In genomic region chr17:81019563-81020442, GRCh38 we compare ENCODE assay signal across 16 cellular contexts. TPM values are rescaled to one million over a fixed set of nuclear protein-coding genes. Genes with fewer than 3 reads are reported as not detected.
A peak's percentile ranks its signal among the peaks of the same experiment; 100 is the strongest.
DNase-seq lines count a peak whose midpoint lies in the region; ATAC-seq, FAIRE-seq and TF ChIP-seq lines count a peak whose summit lies in the region.
"Had no signal": no experiment of that assay in that cellular context is flagged by ENCODE, and none has a peak within 500 bp of the region (broad histone marks: within the 10 kb centered on the region; RNA-seq: fewer than 3 reads in every experiment).

No MANE protein-coding gene starts in this region.

- H2AFZ ChIP-seq in K562 (ENCODE audit: low read depth, low read length): peak overlapping the region; percentile 71

- TF ChIP-seq CTCF in K562 (IDR thresholded peaks at IDR 0.05 in 2 of 3, conservative IDR thresholded peaks at IDR 0.05 in 1 of 3; ENCODE audit: insufficient read depth in 2 of 3, low read depth in 1 of 3, low read length in 3 of 3) (no peak), upper lobe of left lung (IDR thresholded peaks at IDR 0.05) (no peak)

- CTCF ChIA-PET in activated naive CD4-positive, alpha-beta T cell treated with anti-CD3 and anti-CD28 coated beads for 36 hours (lab: Charles Lee): interaction anchor here (1.2 kb wide), 1 partner anchor 83 kb away, joined by 10 read pairs; no protein-coding TSS in a partner anchor
- CTCF ChIA-PET in K562 (lab: Yijun Ruan, JAX; ENCODE audit: low intra/inter-chr PET ratio): interaction anchor here (0.5 kb wide), 1 partner anchor 15 kb away, joined by 5 read pairs; no protein-coding TSS in a partner anchor

- ATAC-seq in K562 (peak; percentile 23), upper lobe of left lung (ENCODE audit: low FRiP score in 2 of 2) (no peak), GM19023 (IDR thresholded peaks at IDR 0.05; ENCODE audit: unreplicated experiment) (no peak), HG03442 (IDR thresholded peaks at IDR 0.05; ENCODE audit: unreplicated experiment) (no peak)

- H3K27me3 Mint-ChIP-seq in activated naive CD4-positive, alpha-beta T cell treated with anti-CD3 and anti-CD28 coated beads, Interleukin-2, amount 50 U/mL, for 24 hours: no peaks in the 10 kb centered on the region
- no peaks in the 10 kb centered on the region for H3K27me3 Mint-ChIP-seq in activated naive CD4-positive, alpha-beta T cell treated with anti-CD3 and anti-CD28 coated beads for 36 hours (ENCODE audit: low read depth)

- no peak for TF ChIP-seq EP300 in K562 (IDR thresholded peaks at IDR 0.05; ENCODE audit: low read length)
- no peak for TF ChIP-seq EP300 in upper lobe of left lung (IDR thresholded peaks at IDR 0.05)

- TF ChIP-seq RAD21 in K562 (CRISPR knock-in tag; conservative IDR thresholded peaks at IDR 0.05 in 1 of 2, IDR thresholded peaks at IDR 0.05 in 1 of 2): no peak

- peak overlapping the region; percentile 92 for H3K27ac ChIP-seq in K562 (ENCODE audit: extremely low read depth, low read depth, low read length)
- H3K27ac ChIP-seq in muscle layer of colon (ENCODE audit: low read depth, low read length): peak overlapping the region; percentile 65
- peak overlapping the region in 3 of 4 donors; percentile 76 to 85 (median 83) for H3K27ac ChIP-seq in upper lobe of left lung

- H3K36me3 ChIP-seq in K562 (ENCODE audit: control insufficient read depth, insufficient read depth, low read length) (no peaks in the 10 kb centered on the region; the same call in 2 of the 3 replicates), muscle layer of colon (ENCODE audit: insufficient read depth, low read length) (no peaks in the 10 kb centered on the region), upper lobe of left lung (no peaks in the 10 kb centered on the region)

- no peak overlapping the region for H3K4me3 Mint-ChIP-seq in activated naive CD4-positive, alpha-beta T cell treated with anti-CD3 and anti-CD28 coated beads, Interleukin-2, amount 50 U/mL, for 24 hours
- no peak overlapping the region for H3K4me3 Mint-ChIP-seq in activated naive CD4-positive, alpha-beta T cell treated with anti-CD3 and anti-CD28 coated beads for 36 hours

- intact Hi-C loops in activated naive CD4-positive, alpha-beta T cell treated with anti-CD3 and anti-CD28 coated beads for 36 hours (cut with micrococcal nuclease): loop anchor here (2.0 kb wide), 1 partner anchor 219 kb away; the partner anchor contains the start of genes NDUFAF8 and TEPSIN
- intact Hi-C loops in K562 (cut with micrococcal nuclease): loop anchor here (5.0 to 10.0 kb wide), 2 partner anchors 77 to 215 kb away; partner anchors contain the start of genes NDUFAF8 and TEPSIN

- peak overlapping the region; percentile 53 for H3K4me3 ChIP-seq in K562
- H3K4me3 ChIP-seq in muscle layer of colon (ENCODE audit: low read depth in 1 of 2, low read length in 2 of 2): no peak overlapping the region
- no peak overlapping the region for H3K4me3 ChIP-seq in upper lobe of left lung

- peak overlapping the region; percentile 24 for H3K27ac Mint-ChIP-seq in activated naive CD4-positive, alpha-beta T cell treated with anti-CD3 and anti-CD28 coated beads, Interleukin-2, amount 50 U/mL, for 24 hours
- no peak overlapping the region for H3K27ac Mint-ChIP-seq in activated naive CD4-positive, alpha-beta T cell treated with anti-CD3 and anti-CD28 coated beads for 36 hours

- H3K4me1 Mint-ChIP-seq in activated naive CD4-positive, alpha-beta T cell treated with anti-CD3 and anti-CD28 coated beads, Interleukin-2, amount 50 U/mL, for 24 hours: peaks cover 45% of the 10 kb centered on the region
- peaks cover 16% of the 10 kb centered on the region for H3K4me1 Mint-ChIP-seq in activated naive CD4-positive, alpha-beta T cell treated with anti-CD3 and anti-CD28 coated beads for 36 hours (ENCODE audit: low read depth)

- POLR2A ChIA-PET in K562 (lab: Yijun Ruan, JAX): interaction anchor here (0.5 to 2.4 kb wide), 14 partner anchors 9 to 1202 kb away, joined by 3 to 13 read pairs (median 3); partner anchors contain the start of genes NDUFAF8, PPP1R27 and TEPSIN

- peaks cover 5% of the 10 kb centered on the region for H3K36me3 Mint-ChIP-seq in activated naive CD4-positive, alpha-beta T cell treated with anti-CD3 and anti-CD28 coated beads, Interleukin-2, amount 50 U/mL, for 24 hours
- peaks cover 3% of the 10 kb centered on the region for H3K36me3 Mint-ChIP-seq in activated naive CD4-positive, alpha-beta T cell treated with anti-CD3 and anti-CD28 coated beads for 36 hours (ENCODE audit: low read depth)

- DNase-seq in activated naive CD4-positive, alpha-beta T cell treated with anti-CD3 and anti-CD28 coated beads for 36 hours: no peak
- DNase-seq in K562 (ENCODE audit: extremely low read depth in 1 of 4, low spot score in 3 of 4): peak in 3 of 4 experiments; percentile 40 to 52 (median 41)
- DNase-seq in upper lobe of left lung: peak in 1 of 2 donors; percentile 30
- no peak for DNase-seq in H54 (ENCODE audit: insufficient read length, low spot score)
- DNase-seq: ACHN; activated CD4-positive, alpha-beta T cell treated with anti-CD3 and anti-CD28 coated beads, Interleukin-2, amount 50 U/mL, for 1 hour; GF-D8; mesenchymal stem cell; NCI-H146; stimulated activated naive CD4-positive, alpha-beta T cell; T1000 had no signal

- H3K9me3 Mint-ChIP-seq in activated naive CD4-positive, alpha-beta T cell treated with anti-CD3 and anti-CD28 coated beads, Interleukin-2, amount 50 U/mL, for 24 hours: no peaks in the 10 kb centered on the region
- peaks cover 7% of the 10 kb centered on the region for H3K9me3 Mint-ChIP-seq in activated naive CD4-positive, alpha-beta T cell treated with anti-CD3 and anti-CD28 coated beads for 36 hours

- H3K27me3 ChIP-seq in K562 (ENCODE audit: control insufficient read depth in 2 of 2, insufficient read depth in 2 of 2, low read length in 2 of 2): no peaks in the 10 kb centered on the region
- H3K27me3 ChIP-seq in muscle layer of colon (ENCODE audit: control insufficient read depth in 1 of 2, insufficient read depth in 2 of 2, low read length in 2 of 2): no peaks in the 10 kb centered on the region
- H3K27me3 ChIP-seq in upper lobe of left lung: no peaks in the 10 kb centered on the region

- in situ Hi-C loops in K562 (cut with MboI): no loop called here

- no peaks in the 10 kb centered on the region for H3K9me1 ChIP-seq in K562 (ENCODE audit: control insufficient read depth, insufficient read depth, low read length)

- H3K4me1 ChIP-seq in K562 (replicated peaks in 1 of 2; ENCODE audit: control insufficient read depth in 2 of 2, insufficient read depth in 2 of 2, low read length in 2 of 2) (peaks cover 47 to 51% of the 10 kb centered on the region in 2 experiments), muscle layer of colon (ENCODE audit: insufficient read depth, low read length) (peaks cover 36% of the 10 kb centered on the region), upper lobe of left lung (peaks cover 53 to 72% (median 56%) of the 10 kb centered on the region in 4 donors)

- BruUV-seq in K562 (replicated peaks; lab: Mats Ljungman, UMichigan): no TSS peak

- WGBS in K562 (ENCODE audit: insufficient coverage, low coverage, missing lambda C conversion rate): 66% methylated on average over 20 of the region's 24 CpGs
- WGBS in upper lobe of left lung, 2 donors: 91 to 96% methylated on average over 19 to 22 of the region's 24 CpGs

- H3K9ac ChIP-seq in K562 (ENCODE audit: insufficient read depth in 1 of 2, low read depth in 2 of 2, low read length in 2 of 2): peak overlapping the region; percentile 72 to 88
- no peak overlapping the region for H3K9ac ChIP-seq in muscle layer of colon (ENCODE audit: low read length)

- TF ChIP-seq POLR2A in K562 (conservative IDR thresholded peaks at IDR 0.05) (no peak; the same call in 1 of the 2 replicates), upper lobe of left lung (IDR thresholded peaks at IDR 0.05) (no peak), H54 (IDR thresholded peaks at IDR 0.05; ENCODE audit: low read depth, low read length) (no peak)

- peaks cover 21% of the 10 kb centered on the region; the same call in 2 of the 3 replicates for H3K79me2 ChIP-seq in K562 (ENCODE audit: control insufficient read depth, insufficient read depth, low read length)

- H4K20me1 ChIP-seq in K562 (replicated peaks; ENCODE audit: control insufficient read depth, insufficient read depth, low read length): no peaks in the 10 kb centered on the region

- no peak for FAIRE-seq in K562 (lab: Jason Lieb, UNC)
- FAIRE-seq in H54 (lab: Jason Lieb, UNC): no peak
- FAIRE-seq: D721Med had no signal

- peak overlapping the region; percentile 97 for H3K4me2 ChIP-seq in K562 (ENCODE audit: insufficient read depth, low read length)

- H3K9me3 ChIP-seq in K562 (replicated peaks; ENCODE audit: control insufficient read depth, insufficient read depth, low read depth, low read length) (peaks cover 8% of the 10 kb centered on the region), muscle layer of colon (ENCODE audit: low read length) (no peaks in the 10 kb centered on the region), upper lobe of left lung (no peaks in the 10 kb centered on the region)

RNA-seq across cellular contexts. Expression of gene BAIAP2, which starts 15.1 kb away (rescaled TPM):
- total RNA-seq in activated naive CD4-positive, alpha-beta T cell treated with anti-CD3 and anti-CD28 coated beads for 36 hours: 1 to 10 TPM; 3.9 to 4.2 TPM
- total RNA-seq in K562 (2011; cell fraction: chromatin; rRNA removed; ENCODE audit: low replicate concordance): 69.8 and 141 TPM in 2 replicates
- 54.5 and 61.0 TPM in 2 replicates for total RNA-seq in K562 (2011; cell fraction: nucleolus; rRNA removed)
- 40.5 and 42.0 TPM in 2 replicates for total RNA-seq in K562 (2011; cell fraction: nucleoplasm; rRNA removed)
- total RNA-seq in K562 (2014; rRNA removed): 26.7 and 31.9 TPM in 2 replicates
- total RNA-seq in K562 (2014; rRNA removed; fragmentation: Illumina TruSeq; extraction: Trizol): 14.2 and 17.7 TPM in 2 replicates
- total RNA-seq in K562 (2015; rRNA removed; fragmentation: Illumina TruSeq; extraction: Trizol): 18.4 and 21.2 TPM in 2 replicates
- 44.7 and 51.6 TPM in 2 replicates for total RNA-seq in K562 (2021)
- 9.8 and 13.6 TPM in 2 replicates for polyA plus RNA-seq in K562 (2011; rRNA removed)
- 9.8 and 28.7 TPM in 2 replicates for polyA plus RNA-seq in K562 (2011; cell fraction: cytosol; rRNA removed)
- polyA plus RNA-seq in K562 (2011; cell fraction: nucleus; rRNA removed): 37.7 and 77.3 TPM in 2 replicates
- 37.1 and 42.6 TPM in 2 replicates for polyA plus RNA-seq in K562 (2012)
- 20.7 and 30.0 TPM in 2 replicates for polyA plus RNA-seq in K562 (2014; fragmentation: Illumina TruSeq; extraction: Trizol)
- polyA plus RNA-seq in K562 (2014; fragmentation: Nextera tagmentation; extraction: Ambion mirVana): 1 to 10 TPM; 2.3 to 2.4 TPM
- polyA plus RNA-seq in K562 (2014; rRNA removed): 17.3 and 23.2 TPM in 2 replicates
- polyA minus RNA-seq in K562 (2011; rRNA and poly(A)+ RNA removed): 11.9 and 13.6 TPM in 2 replicates
- 22.8 and 24.8 TPM in 2 replicates for polyA minus RNA-seq in K562 (2011; cell fraction: cytosol; rRNA and poly(A)+ RNA removed)
- 38.3 and 38.6 TPM in 2 replicates for polyA minus RNA-seq in K562 (2011; cell fraction: nucleus; rRNA and poly(A)+ RNA removed)
- 100 to 1,000 TPM in 5 of 6 donors, 10 to 100 TPM in 1; 90.7 to 231 (median 123) TPM for total RNA-seq in upper lobe of left lung

RNA-seq across cellular contexts. Expression of gene CHMP6, which starts 28.2 kb away (rescaled TPM):
- total RNA-seq in activated naive CD4-positive, alpha-beta T cell treated with anti-CD3 and anti-CD28 coated beads for 36 hours: 10 to 100 TPM; 10.1 to 10.6 TPM
- 33.8 and 66.2 TPM in 2 replicates for total RNA-seq in K562 (2011; cell fraction: chromatin; rRNA removed; ENCODE audit: low replicate concordance)
- total RNA-seq in K562 (2011; cell fraction: nucleolus; rRNA removed): 40.5 and 47.9 TPM in 2 replicates
- total RNA-seq in K562 (2011; cell fraction: nucleoplasm; rRNA removed): 22.9 and 24.6 TPM in 2 replicates
- total RNA-seq in K562 (2014; rRNA removed) (10.3 and 12.9 TPM in 2 replicates), K562 (2014; rRNA removed; fragmentation: Illumina TruSeq; extraction: Trizol) (14.4 and 15.7 TPM in 2 replicates), K562 (2015; rRNA removed; fragmentation: Illumina TruSeq; extraction: Trizol) (12.7 and 13.8 TPM in 2 replicates), K562 (2021) (25.6 and 26.8 TPM in 2 replicates), upper lobe of left lung (10 to 100 TPM; 29.5 to 75.4 (median 34.8) TPM)
- polyA plus RNA-seq in K562 (2011; rRNA removed) (8.0 and 13.4 TPM in 2 replicates), K562 (2014; fragmentation: Illumina TruSeq; extraction: Trizol) (11.4 and 15.5 TPM in 2 replicates), K562 (2014; fragmentation: Nextera tagmentation; extraction: Ambion mirVana) (1 to 10 TPM in 1 of 2 experiments, under 1 TPM in 1; 0.25 to 1.8 TPM), K562 (2014; rRNA removed) (28.3 and 30.4 TPM in 2 replicates)
- polyA plus RNA-seq in K562 (2011; cell fraction: cytosol; rRNA removed): 10.5 and 35.5 TPM in 2 replicates
- 10.7 and 20.1 TPM in 2 replicates for polyA plus RNA-seq in K562 (2011; cell fraction: nucleus; rRNA removed)
- 13.7 and 20.1 TPM in 2 replicates for polyA plus RNA-seq in K562 (2012)
- polyA minus RNA-seq in K562 (2011; rRNA and poly(A)+ RNA removed): 11.2 and 15.9 TPM in 2 replicates
- polyA minus RNA-seq in K562 (2011; cell fraction: cytosol; rRNA and poly(A)+ RNA removed): 5.0 and 8.7 TPM in 2 replicates
- 13.5 and 13.7 TPM in 2 replicates for polyA minus RNA-seq in K562 (2011; cell fraction: nucleus; rRNA and poly(A)+ RNA removed)

Comparison
In these comparisons a context has a peak if more than half of its experiments do, and no peak if none do; other contexts are left out.
1. DNase-seq: peak in K562 (3 of 4); none in activated naive CD4-positive, alpha-beta T cell treated with anti-CD3 and anti-CD28 coated beads for 36 hours (single experiment) and H54 (single experiment).
2. Peak in every context shown above with its lines, with median percentiles within 50 percentile points of each other: H3K27ac ChIP-seq.